17 cellular contexts compared by ENCODE assay signal in genomic region chr12:88691811-88692210, GRCh38.
"Had no signal": no experiment of that assay in that cellular context is flagged by ENCODE, and none has a peak within 500 bp of the region (broad histone marks: within the 10 kb centered on the region; RNA-seq: fewer than 3 reads in every experiment).

No MANE protein-coding gene starts in this region.

- H3K27me3 ChIP-seq: ascending aorta, cardiac muscle cell, esophagus muscularis mucosa, left lung, tibial artery had no signal

- DNase-seq: activated CD4-positive, alpha-beta T cell treated with anti-CD3 and anti-CD28 coated beads, Interleukin-2, amount 50 U/mL, for 1 hour; activated naive CD4-positive, alpha-beta T cell treated with Interleukin-2 at 50 U/mL for 16 hours; activated T-cell treated with anti-CD3 and anti-CD28 coated beads for 4 hours; kidney; left lung; mucosa of descending colon; posterior cingulate gyrus; retina; stimulated activated CD4-positive, alpha-beta T cell treated with anti-CD3 and anti-CD28 coated beads, Interleukin-2, amount 100 ng/mL, for 48 hours; tibial artery had no signal

- H3K4me3 ChIP-seq: ascending aorta, cardiac muscle cell, esophagus muscularis mucosa, left lung, mucosa of descending colon, tibial artery had no signal

- ATAC-seq: activated T-helper 17 cell treated with anti-CD3 and anti-CD28 coated beads, Interleukin-2, amount 50 U/mL, for 72 hours; left lung; mucosa of descending colon; natural killer cell treated with Interleukin-12 subunit alpha and Interleukin-12 subunit beta and Interleukin-15 and Interleukin-18, amount 100 ng/mL, for 72 hours; stimulated activated memory B cell treated with anti-CD40 and anti-IgM and Interleukin-4, amounts not matched to agents 10 μg/mL and 1 μg/mL and 100 μg/mL, for 72 hours had no signal

- FAIRE-seq: kidney, urothelium cell line had no signal

- H3K36me3 ChIP-seq: ascending aorta, cardiac muscle cell, esophagus muscularis mucosa, left lung, tibial artery had no signal
